Comparison of ENCODE assay signal across 17 cellular contexts in genomic region chr3:151599103-151599672, GRCh38.
DNase-seq lines count a peak whose midpoint lies in the region; ATAC-seq, FAIRE-seq and TF ChIP-seq lines count a peak whose summit lies in the region.
"Had no signal": no experiment of that assay in that cellular context is flagged by ENCODE, and none has a peak within 500 bp of the region (broad histone marks: within the 10 kb centered on the region; RNA-seq: fewer than 3 reads in every experiment).

No MANE protein-coding gene starts in this region.

- H3K9me3 Mint-ChIP-seq in WTC11 = no peaks in the 10 kb centered on the region
- H3K9me3 Mint-ChIP-seq: CD8-positive, alpha-beta T cell had no signal

- POLR2A ChIA-PET in WTC11 (lab: Charles Lee) = no interaction called here

- no peak overlapping the region for H3K4me3 Mint-ChIP-seq in WTC11
- H3K4me3 Mint-ChIP-seq: B cell; CD8-positive, alpha-beta T cell had no signal

- H3K4me3 ChIP-seq in aorta (ENCODE audit: low read length in 2 of 2) = no peak overlapping the region

- intact Hi-C loops in aorta (cut with DNase I) = no loop called here

- H3K36me3 Mint-ChIP-seq in WTC11 = no peaks in the 10 kb centered on the region
- H3K36me3 Mint-ChIP-seq: CD8-positive, alpha-beta T cell had no signal

- peaks cover 0 to 2% of the 10 kb centered on the region in 2 donors for H3K4me1 ChIP-seq in aorta (ENCODE audit: control insufficient read depth in 1 of 2, insufficient read depth in 2 of 2, low read length in 2 of 2)

- peak; percentile 96 for ATAC-seq in WTC11
- ATAC-seq in aorta (ENCODE audit: low FRiP score) = peak; percentile 19
- ATAC-seq: CD8-positive, alpha-beta T cell had no signal

- H3K27ac ChIP-seq in aorta (ENCODE audit: low read depth in 1 of 2, low read length in 2 of 2) = no peak overlapping the region
- H3K27ac ChIP-seq: HL-60 had no signal

- no peak overlapping the region for H3K27ac Mint-ChIP-seq in WTC11
- H3K27ac Mint-ChIP-seq: B cell; CD8-positive, alpha-beta T cell had no signal

- no peaks in the 10 kb centered on the region for H3K9me3 ChIP-seq in aorta (ENCODE audit: control insufficient read depth, low read length)

- peaks cover 8% of the 10 kb centered on the region for H3K4me1 Mint-ChIP-seq in WTC11
- H3K4me1 Mint-ChIP-seq: B cell had no signal

- no peaks in the 10 kb centered on the region for H3K27me3 ChIP-seq in aorta (ENCODE audit: control insufficient read depth in 1 of 2, insufficient read depth in 2 of 2, low read length in 1 of 2)

- no peak for DNase-seq in HTR-8/SVneo (ENCODE audit: insufficient read length, low spot score)
- DNase-seq in WTC11 (ENCODE audit: low spot score) = peak; percentile 33
- DNase-seq in islet precursor cell = peak; percentile 54
- no peak for DNase-seq in aorta
- DNase-seq in medulla oblongata (ENCODE audit: extremely low spot score) = no peak
- DNase-seq in T-helper 2 cell = no peak
- DNase-seq in NCI-H128 (lab: John Stamatoyannopoulos, UW; ENCODE audit: unreplicated experiment) = no peak
- DNase-seq: CD8-positive, alpha-beta T cell; KG1; NCI-H1092 treated with DMSO at 0.1 percent for 48 hours; NCI-H187 treated with DMSO at 0.1 percent for 48 hours; NCI-H2171 treated with DMSO at 0.1 percent for 48 hours; NCI-H510A; SIG-M5 had no signal

- 90 to 93% methylated on average over 7 of the region's 7 CpGs for WGBS in aorta, 2 donors

- CTCF ChIA-PET in WTC11 (lab: Charles Lee) = no interaction called here

- H3K27me3 Mint-ChIP-seq in WTC11 (ENCODE audit: low read depth) = no peaks in the 10 kb centered on the region
- H3K27me3 Mint-ChIP-seq: B cell had no signal

- FAIRE-seq in HTR-8/SVneo (lab: Jason Lieb, UNC) = peak; percentile 28
- FAIRE-seq: RCC 7860 had no signal

- no peaks in the 10 kb centered on the region for H3K36me3 ChIP-seq in aorta (ENCODE audit: control insufficient read depth in 1 of 2, insufficient read depth in 2 of 2, low read length in 1 of 2)

- no peak for TF ChIP-seq CTCF in WTC11 (IDR thresholded peaks at IDR 0.05)

TF ChIP-seq in WTC11, 78 proteins besides CTCF, POLR2A, EP300 and RAD21:
- TF ChIP-seq CREM (CRISPR knock-in tag; IDR thresholded peaks at IDR 0.05) (no peak), ATF3 (CRISPR knock-in tag; conservative IDR thresholded peaks at IDR 0.05) (no peak), CDX4 (CRISPR knock-in tag; IDR thresholded peaks at IDR 0.05; ENCODE audit: borderline replicate concordance) (no peak), TEAD4 (CRISPR knock-in tag; IDR thresholded peaks at IDR 0.05) (no peak), E2F4 (CRISPR knock-in tag; IDR thresholded peaks at IDR 0.05; ENCODE audit: borderline replicate concordance, low read depth) (no peak), ZNF671 (CRISPR knock-in tag; IDR thresholded peaks at IDR 0.05) (no peak), ZNF281 (CRISPR knock-in tag; IDR thresholded peaks at IDR 0.05) (no peak), FOXJ3 (CRISPR knock-in tag; IDR thresholded peaks at IDR 0.05; ENCODE audit: borderline replicate concordance) (no peak), GRHL2 (CRISPR knock-in tag; IDR thresholded peaks at IDR 0.05; ENCODE audit: insufficient replicate concordance, severe bottlenecking) (no peak), KAT7 (CRISPR knock-in tag; IDR thresholded peaks at IDR 0.05; ENCODE audit: borderline replicate concordance) (no peak), ZNF416 (CRISPR knock-in tag; IDR thresholded peaks at IDR 0.05) (no peak)

Comparison
In these comparisons a context has a peak if more than half of its experiments do, and no peak if none do; other contexts are left out.
1. DNase-seq: peak in WTC11 (single experiment) and islet precursor cell (single experiment); none in HTR-8/SVneo (single experiment), aorta (0 of 2), medulla oblongata (single experiment), T-helper 2 cell (0 of 5) and NCI-H128 (single experiment).